In genomic region chr15:32134777-32135307, GRCh38 we compare ENCODE assay signal across 34 cellular contexts.
"Had no signal": no experiment of that assay in that cellular context is flagged by ENCODE, and none has a peak within 500 bp of the region (broad histone marks: within the 10 kb centered on the region; RNA-seq: fewer than 3 reads in every experiment).

No MANE protein-coding gene starts in this region.

- DNase-seq: activated CD4-positive, alpha-beta memory T cell treated with anti-CD3 and anti-CD28 coated beads, Interleukin-2, amount 10 ng/mL, durations not matched to agents 7 days and 5 days; activated CD4-positive, alpha-beta T cell treated with anti-CD3 and anti-CD28 coated beads for 1 hour; activated CD4-positive, alpha-beta T cell treated with anti-CD3 and anti-CD28 coated beads for 48 hours; activated CD4-positive, CD25-positive, alpha-beta regulatory T cell; activated CD8-positive, alpha-beta memory T cell treated with anti-CD3 and anti-CD28 coated beads for 24 hours; activated effector memory CD4-positive, alpha-beta T cell treated with anti-CD3 and anti-CD28 coated beads, Interleukin-2, amount 50 U/mL, for 16 hours; activated naive CD4-positive, alpha-beta T cell; activated naive CD4-positive, alpha-beta T cell treated with anti-CD3 and anti-CD28 coated beads, Interleukin-2, amount 50 U/mL, for 16 hours; activated naive CD8-positive, alpha-beta T cell treated with anti-CD3 and anti-CD28 coated beads for 36 hours; activated T-cell treated with anti-CD3 and anti-CD28 coated beads, Interleukin-2, amount 50 U/mL, for 1 hour; activated T-cell treated with anti-CD3 and anti-CD28 coated beads, Interleukin-2, amount 50 U/mL, for 72 hours; amniotic stem cell; aorta; MM.1S; MV-4-11; NCI-H1092; NCI-H1436 treated with DMSO at 0.1 percent for 48 hours; NCI-H1694 treated with DMSO at 0.1 percent for 48 hours; NCI-H2029; NCI-H345; NCI-H510A; NCI-H69; NCI-H82; PC-3; Peyer's patch; RPMI8226; SHP77 treated with DMSO at 0.1 percent for 48 hours; T1000; WERI-Rb-1 had no signal

- H3K27ac Mint-ChIP-seq: activated CD4-positive, alpha-beta memory T cell treated with anti-CD3 and anti-CD28 coated beads, Interleukin-2, amount 10 ng/mL, durations not matched to agents 7 days and 5 days; activated naive CD8-positive, alpha-beta T cell treated with anti-CD3 and anti-CD28 coated beads for 36 hours; activated T-cell treated with anti-CD3 and anti-CD28 coated beads, Interleukin-2, amount 50 U/mL, for 72 hours; activated T-helper 17 cell treated with anti-CD3 and anti-CD28 coated beads, Interleukin-2, amount 50 U/mL, for 72 hours had no signal

- H3K36me3 Mint-ChIP-seq: activated naive CD8-positive, alpha-beta T cell treated with anti-CD3 and anti-CD28 coated beads for 36 hours had no signal

- H3K4me2 ChIP-seq: KMS-11 had no signal

- H3K4me1 ChIP-seq: Peyer's patch, SJSA1 had no signal

- H3K36me3 ChIP-seq: cardiac muscle cell, Peyer's patch, SJSA1, WERI-Rb-1 had no signal

- ATAC-seq: activated T-cell treated with anti-CD3 and anti-CD28 coated beads, Interleukin-2, amount 50 U/mL, for 72 hours; activated T-helper 17 cell treated with anti-CD3 and anti-CD28 coated beads, Interleukin-2, amount 50 U/mL, for 72 hours; PC-3 had no signal

- H3K4me3 ChIP-seq: cardiac muscle cell, Peyer's patch, SJSA1 had no signal

- H3K9me3 ChIP-seq: Peyer's patch, SJSA1 had no signal

- H3K4me3 Mint-ChIP-seq: activated CD4-positive, alpha-beta memory T cell treated with anti-CD3 and anti-CD28 coated beads, Interleukin-2, amount 10 ng/mL, durations not matched to agents 7 days and 5 days; activated naive CD8-positive, alpha-beta T cell treated with anti-CD3 and anti-CD28 coated beads for 36 hours; activated T-cell treated with anti-CD3 and anti-CD28 coated beads, Interleukin-2, amount 50 U/mL, for 72 hours; activated T-helper 17 cell treated with anti-CD3 and anti-CD28 coated beads, Interleukin-2, amount 50 U/mL, for 72 hours; central memory CD8-positive, alpha-beta T cell had no signal

- H3K9ac ChIP-seq: KMS-11 had no signal

- H3K27ac ChIP-seq: cardiac muscle cell, KMS-11, Peyer's patch, SJSA1, WERI-Rb-1 had no signal

- H3K4me1 Mint-ChIP-seq: activated CD4-positive, alpha-beta memory T cell treated with anti-CD3 and anti-CD28 coated beads, Interleukin-2, amount 10 ng/mL, durations not matched to agents 7 days and 5 days; activated naive CD8-positive, alpha-beta T cell treated with anti-CD3 and anti-CD28 coated beads for 36 hours; activated T-helper 17 cell treated with anti-CD3 and anti-CD28 coated beads, Interleukin-2, amount 50 U/mL, for 72 hours; central memory CD8-positive, alpha-beta T cell had no signal

- H3K27me3 ChIP-seq: cardiac muscle cell, Peyer's patch had no signal

- H3K9me3 Mint-ChIP-seq: activated CD4-positive, alpha-beta memory T cell treated with anti-CD3 and anti-CD28 coated beads, Interleukin-2, amount 10 ng/mL, durations not matched to agents 7 days and 5 days; activated naive CD8-positive, alpha-beta T cell treated with anti-CD3 and anti-CD28 coated beads for 36 hours; activated T-cell treated with anti-CD3 and anti-CD28 coated beads, Interleukin-2, amount 50 U/mL, for 72 hours; activated T-helper 17 cell treated with anti-CD3 and anti-CD28 coated beads, Interleukin-2, amount 50 U/mL, for 72 hours; central memory CD8-positive, alpha-beta T cell had no signal
